Comparison of ENCODE assay signal across 22 cellular contexts in genomic region chr22:22390989-22391388, GRCh38.
A peak's percentile ranks its signal among the peaks of the same experiment; 100 is the strongest.
DNase-seq lines count a peak whose midpoint lies in the region; ATAC-seq, FAIRE-seq and TF ChIP-seq lines count a peak whose summit lies in the region.
"Had no signal": no experiment of that assay in that cellular context is flagged by ENCODE, and none has a peak within 500 bp of the region (broad histone marks: within the 10 kb centered on the region; RNA-seq: fewer than 3 reads in every experiment).

No MANE protein-coding gene starts in this region.

- TF ChIP-seq RAD21 in K562 (CRISPR knock-in tag; conservative IDR thresholded peaks at IDR 0.05 in 1 of 2, IDR thresholded peaks at IDR 0.05 in 1 of 2): no peak

- in situ Hi-C loops in K562 (cut with MboI): no loop called here

- no peak overlapping the region for H3K4me3 ChIP-seq in K562
- H3K4me3 ChIP-seq in esophagus muscularis mucosa: no peak overlapping the region
- H3K4me3 ChIP-seq in vagina: no peak overlapping the region
- no peak overlapping the region for H3K4me3 ChIP-seq in CD4-positive, alpha-beta memory T cell (ENCODE audit: low read length in 2 of 2)
- H3K4me3 ChIP-seq: BLaER1 had no signal

- no peaks in the 10 kb centered on the region for H3K4me1 ChIP-seq in K562 (replicated peaks in 1 of 2; ENCODE audit: control insufficient read depth in 2 of 2, insufficient read depth in 2 of 2, low read length in 2 of 2)
- no peaks in the 10 kb centered on the region for H3K4me1 ChIP-seq in esophagus muscularis mucosa
- H3K4me1 ChIP-seq in vagina: no peaks in the 10 kb centered on the region
- H3K4me1 ChIP-seq in CD4-positive, alpha-beta memory T cell (ENCODE audit: insufficient read depth, low read length): no peaks in the 10 kb centered on the region
- H3K4me1 ChIP-seq: BE2C had no signal

- peak in 3 of 4 experiments; percentile 18 to 26 (median 24) for DNase-seq in K562 (ENCODE audit: extremely low read depth in 1 of 4, low spot score in 3 of 4)
- DNase-seq in esophagus muscularis mucosa (ENCODE audit: extremely low spot score): peak; percentile 78
- DNase-seq in vagina (ENCODE audit: extremely low spot score in 2 of 2): peak; percentile 40
- DNase-seq in CD4-positive, alpha-beta memory T cell: no peak
- no peak for DNase-seq in SK-N-DZ (ENCODE audit: low spot score)
- DNase-seq: 8988T; ACHN; BE2C; C1 segment of cervical spinal cord; Caco-2; Calu3; CD4-positive, CD25-positive, alpha-beta regulatory T cell; CD8-positive, alpha-beta T cell; DMS79 treated with DMSO at 0.1 percent for 48 hours; GF-D8 had no signal

- peaks cover 0 to 7% (median 3%) of the 10 kb centered on the region in 8 donors for H3K9me3 Mint-ChIP-seq in CD4-positive, alpha-beta memory T cell

- no peak overlapping the region for H2AFZ ChIP-seq in K562 (ENCODE audit: low read depth, low read length)

- POLR2A ChIA-PET in K562 (lab: Yijun Ruan, JAX): interaction anchor here (0.5 to 2.6 kb wide), 5 partner anchors 10 to 42 kb away, joined by 3 to 9 read pairs (median 4); no protein-coding TSS in a partner anchor
- POLR2A ChIA-PET in CD4-positive, alpha-beta memory T cell (lab: Charles Lee; ENCODE audit: partially characterized antibody): no interaction called here

- no peaks in the 10 kb centered on the region for H4K20me1 ChIP-seq in K562 (replicated peaks; ENCODE audit: control insufficient read depth, insufficient read depth, low read length)
- H4K20me1 ChIP-seq: BLaER1 had no signal

- TF ChIP-seq EP300 in K562 (IDR thresholded peaks at IDR 0.05; ENCODE audit: low read length) (no peak), esophagus muscularis mucosa (IDR thresholded peaks at IDR 0.05) (no peak)

- no peaks in the 10 kb centered on the region for H3K79me2 ChIP-seq in K562 (ENCODE audit: control insufficient read depth, insufficient read depth, low read length)

- no peak for ATAC-seq in K562
- ATAC-seq: CD8-positive, alpha-beta T cell had no signal

- WGBS in K562 (ENCODE audit: insufficient coverage, low coverage, missing lambda C conversion rate): 8% methylated on average over 4 of the region's 4 CpGs
- 90% methylated on average over 4 of the region's 4 CpGs for WGBS in esophagus muscularis mucosa

- H3K27ac ChIP-seq in K562 (ENCODE audit: extremely low read depth, low read depth, low read length): no peak overlapping the region
- no peak overlapping the region for H3K27ac ChIP-seq in esophagus muscularis mucosa (replicated peaks in 1 of 4)
- H3K27ac ChIP-seq in vagina: no peak overlapping the region
- H3K27ac ChIP-seq in CD4-positive, alpha-beta memory T cell (ENCODE audit: low read depth, low read length): no peak overlapping the region
- H3K27ac ChIP-seq: BLaER1 had no signal

- no peaks in the 10 kb centered on the region for H3K36me3 ChIP-seq in K562 (ENCODE audit: control insufficient read depth, insufficient read depth, low read length)
- no peaks in the 10 kb centered on the region for H3K36me3 ChIP-seq in esophagus muscularis mucosa
- no peaks in the 10 kb centered on the region for H3K36me3 ChIP-seq in vagina
- no peaks in the 10 kb centered on the region for H3K36me3 ChIP-seq in CD4-positive, alpha-beta memory T cell (ENCODE audit: insufficient read depth, low read length)
- H3K36me3 ChIP-seq: BE2C, BLaER1 had no signal

- FAIRE-seq in K562 (lab: Jason Lieb, UNC): no peak
- FAIRE-seq: A204.1, D721Med, G401.6, GM12891, GM19239 had no signal

- no peak for TF ChIP-seq CTCF in K562 (IDR thresholded peaks at IDR 0.05 in 2 of 3, conservative IDR thresholded peaks at IDR 0.05 in 1 of 3; ENCODE audit: insufficient read depth in 2 of 3, low read depth in 1 of 3, low read length in 3 of 3)
- no peak for TF ChIP-seq CTCF in esophagus muscularis mucosa (IDR thresholded peaks at IDR 0.05)
- no peak for TF ChIP-seq CTCF in vagina (IDR thresholded peaks at IDR 0.05)

- H3K9me1 ChIP-seq in K562 (ENCODE audit: control insufficient read depth, insufficient read depth, low read length): no peaks in the 10 kb centered on the region

- no peaks in the 10 kb centered on the region for H3K4me1 Mint-ChIP-seq in CD4-positive, alpha-beta memory T cell
- H3K4me1 Mint-ChIP-seq: CD14-positive monocyte; CD4-positive, CD25-positive, alpha-beta regulatory T cell had no signal

- H3K27ac Mint-ChIP-seq in CD4-positive, alpha-beta memory T cell: no peak overlapping the region
- H3K27ac Mint-ChIP-seq: CD14-positive monocyte; CD4-positive, CD25-positive, alpha-beta regulatory T cell; CD8-positive, alpha-beta T cell had no signal

- no peak overlapping the region for H3K9ac ChIP-seq in K562 (ENCODE audit: insufficient read depth in 1 of 2, low read depth in 2 of 2, low read length in 2 of 2)
- H3K9ac ChIP-seq: BLaER1 had no signal

- H3K4me2 ChIP-seq in K562 (ENCODE audit: insufficient read depth, low read length): no peak overlapping the region
- H3K4me2 ChIP-seq: BLaER1 had no signal

- intact Hi-C loops in K562 (cut with micrococcal nuclease) (no loop called here), esophagus muscularis mucosa (cut with DNase I) (no loop called here), vagina (cut with DNase I) (no loop called here)
- intact Hi-C loops in CD4-positive, alpha-beta memory T cell (cut with micrococcal nuclease): no loop called here

- peaks cover 15 to 33% of the 10 kb centered on the region in 2 donors for H3K27me3 Mint-ChIP-seq in CD4-positive, alpha-beta memory T cell

- H3K4me3 Mint-ChIP-seq in CD4-positive, alpha-beta memory T cell: no peak overlapping the region
- H3K4me3 Mint-ChIP-seq: CD14-positive monocyte; CD4-positive, CD25-positive, alpha-beta regulatory T cell; CD8-positive, alpha-beta T cell had no signal

- no peaks in the 10 kb centered on the region for H3K9me3 ChIP-seq in K562 (replicated peaks; ENCODE audit: control insufficient read depth, insufficient read depth, low read depth, low read length)
- peaks cover 0 to 26% (median 6%) of the 10 kb centered on the region in 4 donors for H3K9me3 ChIP-seq in esophagus muscularis mucosa
- no peaks in the 10 kb centered on the region for H3K9me3 ChIP-seq in vagina
- H3K9me3 ChIP-seq in CD4-positive, alpha-beta memory T cell (ENCODE audit: control insufficient read depth in 1 of 2, low read length in 2 of 2): no peaks in the 10 kb centered on the region
- H3K9me3 ChIP-seq: BE2C had no signal

- H3K27me3 ChIP-seq in K562 (ENCODE audit: control insufficient read depth in 2 of 2, insufficient read depth in 2 of 2, low read length in 2 of 2) (peaks cover 26 to 28% of the 10 kb centered on the region in 2 experiments), esophagus muscularis mucosa (peaks cover 0 to 49% (median 0%) of the 10 kb centered on the region in 4 donors), vagina (no peaks in the 10 kb centered on the region)
- H3K27me3 ChIP-seq in CD4-positive, alpha-beta memory T cell (ENCODE audit: insufficient read depth, low read length): no peaks in the 10 kb centered on the region
- H3K27me3 ChIP-seq: BLaER1 had no signal

- no TSS peak for BruUV-seq in K562 (replicated peaks; lab: Mats Ljungman, UMichigan)

- TF ChIP-seq POLR2A in K562 (conservative IDR thresholded peaks at IDR 0.05) (no peak), esophagus muscularis mucosa (IDR thresholded peaks at IDR 0.05; ENCODE audit: low read depth) (no peak), vagina (IDR thresholded peaks at IDR 0.05) (no peak)

- CTCF ChIA-PET in K562 (lab: Yijun Ruan, JAX; ENCODE audit: low intra/inter-chr PET ratio): no interaction called here
- CTCF ChIA-PET in CD4-positive, alpha-beta memory T cell (lab: Charles Lee; ENCODE audit: partially characterized antibody): no interaction called here

- no peaks in the 10 kb centered on the region for H3K36me3 Mint-ChIP-seq in CD4-positive, alpha-beta memory T cell
- H3K36me3 Mint-ChIP-seq: CD14-positive monocyte; CD4-positive, CD25-positive, alpha-beta regulatory T cell; CD8-positive, alpha-beta T cell had no signal

TF ChIP-seq in K562, 482 proteins besides CTCF, POLR2A, EP300 and RAD21 (continues in another document):
- TF ChIP-seq ZNF511 (CRISPR knock-in tag; IDR thresholded peaks at IDR 0.05) (no peak), CAMTA2 (CRISPR knock-in tag; conservative IDR thresholded peaks at IDR 0.05) (0 out of 2 replicates have a peak, but pooled peaks have one; percentile 57), TEAD4 (IDR thresholded peaks at IDR 0.05; ENCODE audit: low read length) (no peak), TEAD4 (CRISPR knock-in tag; IDR thresholded peaks at IDR 0.05; ENCODE audit: borderline replicate concordance) (peak; percentile 71), DDX20 (tag; IDR thresholded peaks at IDR 0.05; ENCODE audit: low read depth) (no peak), ELF2 (CRISPR knock-in tag; IDR thresholded peaks at IDR 0.05) (0 out of 2 replicates have a peak, but pooled peaks have one; percentile 69), FOXA3 (CRISPR knock-in tag; conservative IDR thresholded peaks at IDR 0.05 in 1 of 2, IDR thresholded peaks at IDR 0.05 in 1 of 2) (0 out of 4 replicates have a peak, but pooled peaks of 1 of the 2 experiments have one; percentile 33), FOXP4 (CRISPR knock-in tag; IDR thresholded peaks at IDR 0.05; ENCODE audit: borderline replicate concordance) (no peak)

Comparison
In these comparisons a context has a peak if more than half of its experiments do, and no peak if none do; other contexts are left out.
1. DNase-seq: peak in K562 (3 of 4), esophagus muscularis mucosa (single experiment) and vagina (2 of 2); none in CD4-positive, alpha-beta memory T cell (0 of 5) and SK-N-DZ (single experiment).